In genomic region chr7:94303736-94304135, GRCh38 we compare ENCODE assay signal across 13 cellular contexts.
A peak's percentile ranks its signal among the peaks of the same experiment; 100 is the strongest.
DNase-seq lines count a peak whose midpoint lies in the region; ATAC-seq lines count a peak whose summit lies in the region.
"Had no signal": no experiment of that assay in that cellular context is flagged by ENCODE, and none has a peak within 500 bp of the region (broad histone marks: within the 10 kb centered on the region; RNA-seq: fewer than 3 reads in every experiment).

No MANE protein-coding gene starts in this region.

- ATAC-seq in GM19395 (IDR thresholded peaks at IDR 0.05; ENCODE audit: unreplicated experiment) (no peak), GM18873 (IDR thresholded peaks at IDR 0.05; ENCODE audit: low FRiP score, unreplicated experiment) (no peak)
- ATAC-seq: stimulated activated memory B cell treated with anti-CD40 and anti-IgM and Interleukin-4, amounts not matched to agents 10 μg/mL and 1 μg/mL and 100 μg/mL, for 72 hours had no signal

- H3K27me3 ChIP-seq in skeletal muscle satellite cell (ENCODE audit: control insufficient read depth, insufficient read depth, low read length) = no peaks in the 10 kb centered on the region

- H3K4me1 ChIP-seq in skeletal muscle satellite cell (ENCODE audit: control insufficient read depth, insufficient read depth, low read length) = peaks cover 56% of the 10 kb centered on the region

- H3K9me3 ChIP-seq in skeletal muscle satellite cell (replicated peaks; ENCODE audit: low read length) = no peaks in the 10 kb centered on the region

- peak; percentile 30 for DNase-seq in Daoy (ENCODE audit: low read depth)
- peak; percentile 70 for DNase-seq in astrocyte of the hippocampus (ENCODE audit: low read depth, low spot score)
- DNase-seq in iris pigment epithelial cell (ENCODE audit: low read depth) = peak; percentile 90
- DNase-seq in NCI-H82 (lab: John Stamatoyannopoulos, UW) = no peak
- DNase-seq in NCI-H2196 (lab: John Stamatoyannopoulos, UW; ENCODE audit: unreplicated experiment) = no peak
- DNase-seq: activated CD4-positive, alpha-beta T cell treated with anti-CD3 and anti-CD28 coated beads, Interleukin-2, amount 50 U/mL, for 48 hours; amygdala; CD8-positive, alpha-beta memory T cell; NCI-H2029 had no signal

- peak overlapping the region; percentile 57 for H3K4me2 ChIP-seq in skeletal muscle satellite cell (ENCODE audit: low read length)

- no peak overlapping the region for H3K4me3 ChIP-seq in skeletal muscle satellite cell (ENCODE audit: low read length)

- no peaks in the 10 kb centered on the region for H3K36me3 ChIP-seq in skeletal muscle satellite cell (ENCODE audit: insufficient read depth, low read length)

- H3K9ac ChIP-seq in skeletal muscle satellite cell (ENCODE audit: low read depth, low read length) = peak overlapping the region; percentile 35

Comparison
In these comparisons a context has a peak if more than half of its experiments do, and no peak if none do; other contexts are left out.
1. DNase-seq: peak in Daoy (single experiment), astrocyte of the hippocampus (single experiment) and iris pigment epithelial cell (single experiment); none in NCI-H82 (single experiment) and NCI-H2196 (single experiment).